1 cellular context compared by ENCODE assay signal in genomic region chr16:13995194-13995593, GRCh38.
TF ChIP-seq lines count a peak whose summit lies in the region.

No MANE protein-coding gene starts in this region.

TF ChIP-seq in HepG2, 621 proteins besides CTCF, POLR2A, EP300 and RAD21 (continued from another document and continues in another):
- TF ChIP-seq ZBTB4 (CRISPR knock-in tag; IDR thresholded peaks at IDR 0.05; ENCODE audit: borderline replicate concordance): no peak
- TF ChIP-seq, protein P1, sequence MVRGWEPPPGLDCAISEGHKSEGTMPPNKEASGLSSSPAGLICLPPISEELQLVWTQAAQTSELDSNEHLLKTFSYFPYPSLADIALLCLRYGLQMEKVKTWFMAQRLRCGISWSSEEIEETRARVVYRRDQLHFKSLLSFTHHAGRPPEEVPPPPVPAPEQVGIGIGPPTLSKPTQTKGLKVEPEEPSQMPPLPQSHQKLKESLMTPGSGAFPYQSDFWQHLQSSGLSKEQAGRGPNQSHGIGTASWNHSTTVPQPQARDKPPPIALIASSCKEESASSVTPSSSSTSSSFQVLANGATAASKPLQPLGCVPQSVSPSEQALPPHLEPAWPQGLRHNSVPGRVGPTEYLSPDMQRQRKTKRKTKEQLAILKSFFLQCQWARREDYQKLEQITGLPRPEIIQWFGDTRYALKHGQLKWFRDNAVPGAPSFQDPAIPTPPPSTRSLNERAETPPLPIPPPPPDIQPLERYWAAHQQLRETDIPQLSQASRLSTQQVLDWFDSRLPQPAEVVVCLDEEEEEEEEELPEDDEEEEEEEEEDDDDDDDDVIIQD (CRISPR knock-in tag; IDR thresholded peaks at IDR 0.05; ENCODE audit: low read depth): peak; percentile 63; the same call in 1 of the 2 replicates
- peak; percentile 56; the same call in 1 of the 2 replicates for TF ChIP-seq ZNF710 (CRISPR knock-in tag; IDR thresholded peaks at IDR 0.05; ENCODE audit: borderline replicate concordance)
- no peak for TF ChIP-seq FOXP1 (IDR thresholded peaks at IDR 0.05)
- TF ChIP-seq FOXP1 (CRISPR knock-in tag; IDR thresholded peaks at IDR 0.05): peak; percentile 78
- TF ChIP-seq RAD51 (IDR thresholded peaks at IDR 0.05; ENCODE audit: borderline replicate concordance): no peak
- no peak for TF ChIP-seq MBD4 (IDR thresholded peaks at IDR 0.05; ENCODE audit: borderline replicate concordance, low read length)
- TF ChIP-seq TMF1 (CRISPR knock-in tag; IDR thresholded peaks at IDR 0.05; ENCODE audit: low read depth): no peak
- no peak for TF ChIP-seq ZNF3 (CRISPR knock-in tag; IDR thresholded peaks at IDR 0.05)
- TF ChIP-seq ZNF614 (CRISPR knock-in tag; IDR thresholded peaks at IDR 0.05; ENCODE audit: borderline replicate concordance): no peak
- no peak for TF ChIP-seq ZNF101 (CRISPR knock-in tag; IDR thresholded peaks at IDR 0.05; ENCODE audit: borderline replicate concordance, low read depth)
- TF ChIP-seq TRIM24 (CRISPR knock-in tag; IDR thresholded peaks at IDR 0.05): peak; percentile 87
- no peak for TF ChIP-seq PHF5A (CRISPR knock-in tag; IDR thresholded peaks at IDR 0.05; ENCODE audit: low read depth, unreplicated experiment)
- TF ChIP-seq ATF7-NPFF (CRISPR knock-in tag; IDR thresholded peaks at IDR 0.05; ENCODE audit: low read depth): no peak
- no peak for TF ChIP-seq SOX6 (IDR thresholded peaks at IDR 0.05)
- TF ChIP-seq SOX6 (CRISPR knock-in tag; IDR thresholded peaks at IDR 0.05): peak; percentile 89
- TF ChIP-seq, protein P2, sequence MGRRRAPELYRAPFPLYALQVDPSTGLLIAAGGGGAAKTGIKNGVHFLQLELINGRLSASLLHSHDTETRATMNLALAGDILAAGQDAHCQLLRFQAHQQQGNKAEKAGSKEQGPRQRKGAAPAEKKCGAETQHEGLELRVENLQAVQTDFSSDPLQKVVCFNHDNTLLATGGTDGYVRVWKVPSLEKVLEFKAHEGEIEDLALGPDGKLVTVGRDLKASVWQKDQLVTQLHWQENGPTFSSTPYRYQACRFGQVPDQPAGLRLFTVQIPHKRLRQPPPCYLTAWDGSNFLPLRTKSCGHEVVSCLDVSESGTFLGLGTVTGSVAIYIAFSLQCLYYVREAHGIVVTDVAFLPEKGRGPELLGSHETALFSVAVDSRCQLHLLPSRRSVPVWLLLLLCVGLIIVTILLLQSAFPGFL (CRISPR knock-in tag; IDR thresholded peaks at IDR 0.05): no peak
- TF ChIP-seq, protein P3, sequence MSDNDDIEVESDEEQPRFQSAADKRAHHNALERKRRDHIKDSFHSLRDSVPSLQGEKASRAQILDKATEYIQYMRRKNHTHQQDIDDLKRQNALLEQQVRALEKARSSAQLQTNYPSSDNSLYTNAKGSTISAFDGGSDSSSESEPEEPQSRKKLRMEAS (IDR thresholded peaks at IDR 0.05): 0 out of 2 replicates have a peak, but pooled peaks have one; percentile 10
- no peak for TF ChIP-seq ZXDC (CRISPR knock-in tag; IDR thresholded peaks at IDR 0.05)
- no peak for TF ChIP-seq ZNF570 (CRISPR knock-in tag; IDR thresholded peaks at IDR 0.05; ENCODE audit: borderline replicate concordance)
- no peak for TF ChIP-seq HIC2 (CRISPR knock-in tag; IDR thresholded peaks at IDR 0.05; ENCODE audit: low read depth)
- TF ChIP-seq, protein P4, sequence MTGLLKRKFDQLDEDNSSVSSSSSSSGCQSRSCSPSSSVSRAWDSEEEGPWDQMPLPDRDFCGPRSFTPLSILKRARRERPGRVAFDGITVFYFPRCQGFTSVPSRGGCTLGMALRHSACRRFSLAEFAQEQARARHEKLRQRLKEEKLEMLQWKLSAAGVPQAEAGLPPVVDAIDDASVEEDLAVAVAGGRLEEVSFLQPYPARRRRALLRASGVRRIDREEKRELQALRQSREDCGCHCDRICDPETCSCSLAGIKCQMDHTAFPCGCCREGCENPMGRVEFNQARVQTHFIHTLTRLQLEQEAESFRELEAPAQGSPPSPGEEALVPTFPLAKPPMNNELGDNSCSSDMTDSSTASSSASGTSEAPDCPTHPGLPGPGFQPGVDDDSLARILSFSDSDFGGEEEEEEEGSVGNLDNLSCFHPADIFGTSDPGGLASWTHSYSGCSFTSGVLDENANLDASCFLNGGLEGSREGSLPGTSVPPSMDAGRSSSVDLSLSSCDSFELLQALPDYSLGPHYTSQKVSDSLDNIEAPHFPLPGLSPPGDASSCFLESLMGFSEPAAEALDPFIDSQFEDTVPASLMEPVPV (CRISPR knock-in tag; IDR thresholded peaks at IDR 0.05): no peak
- no peak for TF ChIP-seq NONO (IDR thresholded peaks at IDR 0.05)
- TF ChIP-seq NONO (CRISPR knock-in tag; conservative IDR thresholded peaks at IDR 0.05): no peak
- TF ChIP-seq HDAC1 (CRISPR knock-in tag; IDR thresholded peaks at IDR 0.05): peak; percentile 79; the same call in 1 of the 2 replicates
- TF ChIP-seq ZNF143 (CRISPR knock-in tag; IDR thresholded peaks at IDR 0.05): no peak
- no peak for TF ChIP-seq BRD4 (CRISPR knock-in tag; IDR thresholded peaks at IDR 0.05)
- 0 out of 2 replicates have a peak, but pooled peaks have one; percentile 25 for TF ChIP-seq SPEN (CRISPR knock-in tag; IDR thresholded peaks at IDR 0.05; ENCODE audit: low read depth)
- no peak for TF ChIP-seq SP4 (CRISPR knock-in tag; IDR thresholded peaks at IDR 0.05)
- TF ChIP-seq ZNF205 (CRISPR knock-in tag; IDR thresholded peaks at IDR 0.05): no peak; the same call in 1 of the 2 replicates
- TF ChIP-seq NR2F1 (CRISPR knock-in tag; IDR thresholded peaks at IDR 0.05): peak; percentile 34 to 83; a peak in 3 of 4 replicates
- peak; percentile 46; the same call in 1 of the 2 replicates for TF ChIP-seq SALL1 (CRISPR knock-in tag; IDR thresholded peaks at IDR 0.05)
- TF ChIP-seq, protein P5, sequence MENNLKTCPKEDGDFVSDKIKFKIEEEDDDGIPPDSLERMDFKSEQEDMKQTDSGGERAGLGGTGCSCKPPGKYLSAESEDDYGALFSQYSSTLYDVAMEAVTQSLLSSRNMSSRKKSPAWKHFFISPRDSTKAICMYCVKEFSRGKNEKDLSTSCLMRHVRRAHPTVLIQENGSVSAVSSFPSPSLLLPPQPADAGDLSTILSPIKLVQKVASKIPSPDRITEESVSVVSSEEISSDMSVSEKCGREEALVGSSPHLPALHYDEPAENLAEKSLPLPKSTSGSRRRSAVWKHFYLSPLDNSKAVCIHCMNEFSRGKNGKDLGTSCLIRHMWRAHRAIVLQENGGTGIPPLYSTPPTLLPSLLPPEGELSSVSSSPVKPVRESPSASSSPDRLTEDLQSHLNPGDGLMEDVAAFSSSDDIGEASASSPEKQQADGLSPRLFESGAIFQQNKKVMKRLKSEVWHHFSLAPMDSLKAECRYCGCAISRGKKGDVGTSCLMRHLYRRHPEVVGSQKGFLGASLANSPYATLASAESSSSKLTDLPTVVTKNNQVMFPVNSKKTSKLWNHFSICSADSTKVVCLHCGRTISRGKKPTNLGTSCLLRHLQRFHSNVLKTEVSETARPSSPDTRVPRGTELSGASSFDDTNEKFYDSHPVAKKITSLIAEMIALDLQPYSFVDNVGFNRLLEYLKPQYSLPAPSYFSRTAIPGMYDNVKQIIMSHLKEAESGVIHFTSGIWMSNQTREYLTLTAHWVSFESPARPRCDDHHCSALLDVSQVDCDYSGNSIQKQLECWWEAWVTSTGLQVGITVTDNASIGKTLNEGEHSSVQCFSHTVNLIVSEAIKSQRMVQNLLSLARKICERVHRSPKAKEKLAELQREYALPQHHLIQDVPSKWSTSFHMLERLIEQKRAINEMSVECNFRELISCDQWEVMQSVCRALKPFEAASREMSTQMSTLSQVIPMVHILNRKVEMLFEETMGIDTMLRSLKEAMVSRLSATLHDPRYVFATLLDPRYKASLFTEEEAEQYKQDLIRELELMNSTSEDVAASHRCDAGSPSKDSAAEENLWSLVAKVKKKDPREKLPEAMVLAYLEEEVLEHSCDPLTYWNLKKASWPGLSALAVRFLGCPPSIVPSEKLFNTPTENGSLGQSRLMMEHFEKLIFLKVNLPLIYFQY (CRISPR knock-in tag; IDR thresholded peaks at IDR 0.05; ENCODE audit: borderline replicate concordance): peak; percentile 71; the same call in 1 of the 2 replicates
- TF ChIP-seq HOXA9 (CRISPR knock-in tag; IDR thresholded peaks at IDR 0.05; ENCODE audit: borderline replicate concordance): no peak
- TF ChIP-seq ZNF503 (CRISPR knock-in tag; IDR thresholded peaks at IDR 0.05): no peak
- TF ChIP-seq DNMT3B (CRISPR knock-in tag; conservative IDR thresholded peaks at IDR 0.05): no peak
- no peak for TF ChIP-seq ZNF781 (CRISPR knock-in tag; IDR thresholded peaks at IDR 0.05; ENCODE audit: borderline replicate concordance, not compliant biosample characterization)
- no peak for TF ChIP-seq ZNF672 (CRISPR knock-in tag; IDR thresholded peaks at IDR 0.05)
- TF ChIP-seq ZNF850 (CRISPR knock-in tag; conservative IDR thresholded peaks at IDR 0.05): no peak
- no peak for TF ChIP-seq ZNF382 (CRISPR knock-in tag; IDR thresholded peaks at IDR 0.05; ENCODE audit: borderline replicate concordance)
- TF ChIP-seq ZC3H4 (CRISPR knock-in tag; IDR thresholded peaks at IDR 0.05; ENCODE audit: borderline replicate concordance): no peak
- TF ChIP-seq ETV5 (CRISPR knock-in tag; IDR thresholded peaks at IDR 0.05; ENCODE audit: borderline replicate concordance): no peak; the same call in 1 of the 2 replicates
